ENCODE assay signal across 28 cellular contexts in the genomic region with DNA sequence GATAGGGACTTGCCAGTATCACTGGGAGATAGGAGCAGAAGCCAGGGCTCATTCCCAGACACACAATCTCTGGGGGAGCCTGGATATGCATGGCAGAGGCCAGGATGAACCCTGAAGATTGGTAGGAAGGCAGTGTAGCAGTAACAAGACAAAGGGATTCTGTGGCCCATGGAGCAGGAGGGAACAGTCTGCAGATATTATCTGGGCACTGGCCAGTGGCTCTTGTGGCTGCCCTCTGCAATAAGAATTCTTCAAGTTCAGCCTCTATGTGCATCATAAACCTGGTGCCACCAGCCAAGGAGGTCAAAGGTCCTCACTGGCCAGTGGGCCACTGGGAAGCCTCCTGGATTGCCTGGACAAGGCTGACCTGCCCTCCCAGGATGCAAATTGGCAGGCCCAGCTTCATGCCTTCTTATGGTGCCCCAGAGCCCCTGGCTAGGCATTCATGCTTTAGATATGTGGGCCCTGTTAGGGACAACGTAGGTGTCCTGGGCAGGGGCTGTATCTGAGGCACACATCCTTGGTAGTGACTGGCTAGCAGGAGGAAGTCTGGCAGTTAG. TPM values are rescaled to one million over a fixed set of nuclear protein-coding genes. Genes with fewer than 3 reads are reported as not detected.
DNase-seq lines count a peak whose midpoint lies in the region; ATAC-seq and TF ChIP-seq lines count a peak whose summit lies in the region.
"Had no signal": no experiment of that assay in that cellular context is flagged by ENCODE, and none has a peak within 500 bp of the region (broad histone marks: within the 10 kb centered on the region; RNA-seq: fewer than 3 reads in every experiment).

No MANE protein-coding gene starts in this region.

- no peak for DNase-seq in CD4-positive, CD25-positive, alpha-beta regulatory T cell
- DNase-seq in Peyer's patch (peak in 2 of 3 donors; percentile 8 to 33), left colon (peak in 1 of 2 donors; percentile 10), NCI-H2227 (lab: John Stamatoyannopoulos, UW; ENCODE audit: unreplicated experiment) (no peak), SK-N-SH (no peak)
- peak; percentile 5 for DNase-seq in stimulated activated CD8-positive, alpha-beta memory T cell treated with anti-CD3 and anti-CD28 coated beads, Interleukin-4, amount 100 ng/mL, for 48 hours
- DNase-seq: activated CD4-positive, alpha-beta T cell treated with anti-CD3 and anti-CD28 coated beads for 4 hours; activated CD8-positive, alpha-beta memory T cell treated with anti-CD3 and anti-CD28 coated beads for 24 hours; activated effector memory CD4-positive, alpha-beta T cell treated with anti-CD3 and anti-CD28 coated beads, Interleukin-2, amount 50 U/mL, for 16 hours; activated naive CD8-positive, alpha-beta T cell treated with anti-CD3 and anti-CD28 coated beads, Interleukin-2, amount 10 ng/mL, durations not matched to agents 7 days and 5 days; activated T-cell treated with anti-CD3 and anti-CD28 coated beads for 4 hours; caudate nucleus; foreskin melanocyte; HCEC 1CT; kidney; midbrain; MV-4-11; naive B cell; NCI-H146; NCI-H2107; NCI-H748 treated with DMSO at 0.1 percent for 48 hours; SW 1271; upper lobe of left lung had no signal

- no peak overlapping the region for H3K4me2 ChIP-seq in SK-N-SH

- peaks cover 0 to 5% (median 2%) of the 10 kb centered on the region in 4 donors for H3K4me1 Mint-ChIP-seq in CD4-positive, CD25-positive, alpha-beta regulatory T cell

- WGBS in SK-N-SH (ENCODE audit: low lambda C conversion rate): 63% methylated on average over 1 of the region's 1 CpG

- no peaks in the 10 kb centered on the region for H3K27me3 Mint-ChIP-seq in CD4-positive, CD25-positive, alpha-beta regulatory T cell
- H3K27me3 Mint-ChIP-seq: activated naive CD8-positive, alpha-beta T cell treated with anti-CD3 and anti-CD28 coated beads, Interleukin-2, amount 10 ng/mL, durations not matched to agents 7 days and 5 days; naive B cell had no signal

- TF ChIP-seq EP300 in SK-N-SH (IDR thresholded peaks at IDR 0.05; ENCODE audit: borderline replicate concordance in 1 of 2, low read depth in 1 of 2, low read length in 1 of 2): no peak

- H3K36me3 ChIP-seq in CD4-positive, CD25-positive, alpha-beta regulatory T cell (ENCODE audit: control insufficient read depth, insufficient read depth, low read length): peaks cover under 1% of the 10 kb centered on the region
- H3K36me3 ChIP-seq in Peyer's patch (no peaks in the 10 kb centered on the region), SK-N-SH (replicated peaks in 1 of 2; ENCODE audit: control insufficient read depth in 1 of 2, insufficient read depth in 2 of 2, low read length in 1 of 2) (no peaks in the 10 kb centered on the region)
- H3K36me3 ChIP-seq: upper lobe of left lung had no signal

- TF ChIP-seq RAD21 in SK-N-SH (IDR thresholded peaks at IDR 0.05; ENCODE audit: low read length): no peak

- H3K27ac Mint-ChIP-seq in CD4-positive, CD25-positive, alpha-beta regulatory T cell: peak overlapping the region in 2 of 3 donors; percentile 47 to 51
- H3K27ac Mint-ChIP-seq: activated naive CD8-positive, alpha-beta T cell treated with anti-CD3 and anti-CD28 coated beads, Interleukin-2, amount 10 ng/mL, durations not matched to agents 7 days and 5 days had no signal

- TF ChIP-seq POLR2A in Peyer's patch (IDR thresholded peaks at IDR 0.05): no peak

- intact Hi-C loops in left colon (cut with DNase I, micrococcal nuclease): no loop called here

- no peaks in the 10 kb centered on the region for H4K20me1 ChIP-seq in SK-N-SH (ENCODE audit: insufficient read depth)

- no peaks in the 10 kb centered on the region for H3K9me3 Mint-ChIP-seq in CD4-positive, CD25-positive, alpha-beta regulatory T cell
- H3K9me3 Mint-ChIP-seq: activated naive CD8-positive, alpha-beta T cell treated with anti-CD3 and anti-CD28 coated beads, Interleukin-2, amount 10 ng/mL, durations not matched to agents 7 days and 5 days; CD14-positive monocyte had no signal

- H3K9me3 ChIP-seq in CD4-positive, CD25-positive, alpha-beta regulatory T cell (ENCODE audit: control insufficient read depth in 2 of 2, low read length in 2 of 2): no peaks in the 10 kb centered on the region
- H3K9me3 ChIP-seq in Peyer's patch: no peaks in the 10 kb centered on the region
- no peaks in the 10 kb centered on the region for H3K9me3 ChIP-seq in SK-N-SH
- H3K9me3 ChIP-seq: heart right ventricle, upper lobe of left lung had no signal

- H3K4me3 Mint-ChIP-seq in CD4-positive, CD25-positive, alpha-beta regulatory T cell: no peak overlapping the region
- H3K4me3 Mint-ChIP-seq: activated naive CD8-positive, alpha-beta T cell treated with anti-CD3 and anti-CD28 coated beads, Interleukin-2, amount 10 ng/mL, durations not matched to agents 7 days and 5 days; CD14-positive monocyte; naive B cell had no signal

- no peaks in the 10 kb centered on the region for H3F3A ChIP-seq in SK-N-SH (replicated peaks; ENCODE audit: insufficient read depth)

- no peaks in the 10 kb centered on the region; the same call in 1 of the 2 replicates for H3K79me2 ChIP-seq in SK-N-SH (ENCODE audit: insufficient read depth)

- POLR2A ChIA-PET in SK-N-SH (lab: Yijun Ruan, JAX): interaction anchor here (2.2 kb wide), 1 partner anchor 108 kb away, joined by 7 read pairs; no protein-coding TSS in a partner anchor

- no peak overlapping the region for H2AFZ ChIP-seq in SK-N-SH (ENCODE audit: low read depth)

- no peak overlapping the region for H3K9ac ChIP-seq in SK-N-SH

- no peaks in the 10 kb centered on the region for H3K9me2 ChIP-seq in SK-N-SH

- H3K4me3 ChIP-seq in CD4-positive, CD25-positive, alpha-beta regulatory T cell (ENCODE audit: low read depth, low read length): no peak overlapping the region
- H3K4me3 ChIP-seq in Peyer's patch: no peak overlapping the region
- no peak overlapping the region for H3K4me3 ChIP-seq in SK-N-SH (ENCODE audit: low read depth in 2 of 2, low read length in 1 of 2)
- H3K4me3 ChIP-seq: heart right ventricle, skin epidermis, upper lobe of left lung had no signal

- CTCF ChIA-PET in SK-N-SH (lab: Yijun Ruan, JAX): interaction anchor here (1.0 kb wide), 1 partner anchor 138 kb away, joined by 4 read pairs; no protein-coding TSS in a partner anchor

- no peak overlapping the region for H3K27ac ChIP-seq in CD4-positive, CD25-positive, alpha-beta regulatory T cell (ENCODE audit: insufficient read depth, low read length, poor library complexity, severe bottlenecking)
- no peak overlapping the region for H3K27ac ChIP-seq in Peyer's patch
- H3K27ac ChIP-seq in SK-N-SH (ENCODE audit: low read depth in 2 of 2, low read length in 1 of 2): no peak overlapping the region; a peak in 1 of 4 replicates
- H3K27ac ChIP-seq: heart right ventricle, skin epidermis, upper lobe of left lung, VCaP had no signal

- TF ChIP-seq CTCF in Peyer's patch (IDR thresholded peaks at IDR 0.05): no peak
- no peak for TF ChIP-seq CTCF in SK-N-SH (IDR thresholded peaks at IDR 0.05)

- H3K4me1 ChIP-seq in CD4-positive, CD25-positive, alpha-beta regulatory T cell (ENCODE audit: control insufficient read depth, insufficient read depth, low read length, poor library complexity, severe bottlenecking): no peaks in the 10 kb centered on the region
- H3K4me1 ChIP-seq in Peyer's patch (no peaks in the 10 kb centered on the region), SK-N-SH (ENCODE audit: control insufficient read depth in 1 of 2, insufficient read depth in 2 of 2, low read depth in 1 of 2, low read length in 1 of 2) (peaks cover 0 to 56% of the 10 kb centered on the region in 2 experiments; a peak in 2 of 4 replicates)

- no peak for ATAC-seq in CD4-positive, CD25-positive, alpha-beta regulatory T cell (ENCODE audit: low read depth in 2 of 2)
- ATAC-seq in left colon (peak; percentile 42), GM18867 (IDR thresholded peaks at IDR 0.05; ENCODE audit: unreplicated experiment) (no peak)
- ATAC-seq: heart right ventricle had no signal

- H3K27me3 ChIP-seq in CD4-positive, CD25-positive, alpha-beta regulatory T cell (ENCODE audit: control insufficient read depth, insufficient read depth, low read length): no peaks in the 10 kb centered on the region
- H3K27me3 ChIP-seq in Peyer's patch: no peaks in the 10 kb centered on the region
- no peaks in the 10 kb centered on the region for H3K27me3 ChIP-seq in SK-N-SH (ENCODE audit: insufficient read depth)
- H3K27me3 ChIP-seq: heart right ventricle, upper lobe of left lung had no signal

- H3K36me3 Mint-ChIP-seq in CD4-positive, CD25-positive, alpha-beta regulatory T cell: peaks cover 3% of the 10 kb centered on the region
- H3K36me3 Mint-ChIP-seq: activated naive CD8-positive, alpha-beta T cell treated with anti-CD3 and anti-CD28 coated beads, Interleukin-2, amount 10 ng/mL, durations not matched to agents 7 days and 5 days had no signal

TF ChIP-seq in SK-N-SH, 30 proteins besides CTCF, POLR2A, EP300 and RAD21 (continues in another document):
- TF ChIP-seq, protein P1, sequence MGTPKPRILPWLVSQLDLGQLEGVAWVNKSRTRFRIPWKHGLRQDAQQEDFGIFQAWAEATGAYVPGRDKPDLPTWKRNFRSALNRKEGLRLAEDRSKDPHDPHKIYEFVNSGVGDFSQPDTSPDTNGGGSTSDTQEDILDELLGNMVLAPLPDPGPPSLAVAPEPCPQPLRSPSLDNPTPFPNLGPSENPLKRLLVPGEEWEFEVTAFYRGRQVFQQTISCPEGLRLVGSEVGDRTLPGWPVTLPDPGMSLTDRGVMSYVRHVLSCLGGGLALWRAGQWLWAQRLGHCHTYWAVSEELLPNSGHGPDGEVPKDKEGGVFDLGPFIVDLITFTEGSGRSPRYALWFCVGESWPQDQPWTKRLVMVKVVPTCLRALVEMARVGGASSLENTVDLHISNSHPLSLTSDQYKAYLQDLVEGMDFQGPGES (IDR thresholded peaks at IDR 0.05; ENCODE audit: low read depth, low read length): no peak
- TF ChIP-seq NFIC (IDR thresholded peaks at IDR 0.05; ENCODE audit: borderline replicate concordance): no peak

RNA-seq across cellular contexts. Expression of a gene that starts 29.2 kb away (rescaled TPM):
- total RNA-seq in CD4-positive, CD25-positive, alpha-beta regulatory T cell: 0.72 TPM
- under 1 TPM; 0.01 to 0.08 (median 0.06) TPM for polyA plus RNA-seq in CD4-positive, CD25-positive, alpha-beta regulatory T cell
- total RNA-seq in Peyer's patch (1 to 10 TPM; 3.2 to 6.2 (median 4.5) TPM), left colon (1 to 10 TPM; 1.1 to 1.9 TPM)
- polyA plus RNA-seq in SK-N-SH (2012; rRNA removed): 0.03 and 0.05 TPM in 2 replicates
- under 0.01 TPM in 2 replicates for polyA plus RNA-seq in SK-N-SH (2012; cell fraction: cytosol; rRNA removed)
- polyA plus RNA-seq in SK-N-SH (2012; cell fraction: nucleus; rRNA removed): 0.23 and 0.37 TPM in 2 replicates

Comparison
In these comparisons a context has a peak if more than half of its experiments do, and no peak if none do; other contexts are left out.
1. DNase-seq: peak in Peyer's patch (2 of 3) and stimulated activated CD8-positive, alpha-beta memory T cell treated with anti-CD3 and anti-CD28 coated beads, Interleukin-4, amount 100 ng/mL, for 48 hours (single experiment); none in CD4-positive, CD25-positive, alpha-beta regulatory T cell (0 of 3), NCI-H2227 (single experiment) and SK-N-SH (single experiment).